ENCODE assay signal across 1 cellular context in the genomic region with DNA sequence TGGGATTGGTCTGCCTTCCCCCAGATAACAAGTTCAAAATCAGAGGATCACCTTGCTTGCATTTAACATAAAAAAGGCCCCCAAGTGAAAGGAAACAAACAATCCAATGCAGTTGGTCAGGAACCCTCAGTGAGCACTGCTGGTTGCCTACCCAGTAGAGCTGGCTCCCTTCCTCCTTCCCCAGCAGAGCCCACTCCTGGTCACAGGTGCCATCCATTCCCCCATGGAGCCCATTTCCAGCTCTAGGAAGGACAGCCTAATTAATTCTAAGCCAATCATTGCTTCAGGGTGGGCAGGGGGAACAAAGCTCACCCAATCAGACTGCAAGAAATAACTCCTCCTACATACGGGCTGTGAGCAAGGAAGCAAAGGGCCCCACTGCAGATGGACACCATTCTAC.
TF ChIP-seq lines count a peak whose summit lies in the region.

No MANE protein-coding gene starts in this region.

TF ChIP-seq in GM23338, 12 proteins besides CTCF, POLR2A, EP300 and RAD21 (continued from another document):
- TF ChIP-seq, protein P1, sequence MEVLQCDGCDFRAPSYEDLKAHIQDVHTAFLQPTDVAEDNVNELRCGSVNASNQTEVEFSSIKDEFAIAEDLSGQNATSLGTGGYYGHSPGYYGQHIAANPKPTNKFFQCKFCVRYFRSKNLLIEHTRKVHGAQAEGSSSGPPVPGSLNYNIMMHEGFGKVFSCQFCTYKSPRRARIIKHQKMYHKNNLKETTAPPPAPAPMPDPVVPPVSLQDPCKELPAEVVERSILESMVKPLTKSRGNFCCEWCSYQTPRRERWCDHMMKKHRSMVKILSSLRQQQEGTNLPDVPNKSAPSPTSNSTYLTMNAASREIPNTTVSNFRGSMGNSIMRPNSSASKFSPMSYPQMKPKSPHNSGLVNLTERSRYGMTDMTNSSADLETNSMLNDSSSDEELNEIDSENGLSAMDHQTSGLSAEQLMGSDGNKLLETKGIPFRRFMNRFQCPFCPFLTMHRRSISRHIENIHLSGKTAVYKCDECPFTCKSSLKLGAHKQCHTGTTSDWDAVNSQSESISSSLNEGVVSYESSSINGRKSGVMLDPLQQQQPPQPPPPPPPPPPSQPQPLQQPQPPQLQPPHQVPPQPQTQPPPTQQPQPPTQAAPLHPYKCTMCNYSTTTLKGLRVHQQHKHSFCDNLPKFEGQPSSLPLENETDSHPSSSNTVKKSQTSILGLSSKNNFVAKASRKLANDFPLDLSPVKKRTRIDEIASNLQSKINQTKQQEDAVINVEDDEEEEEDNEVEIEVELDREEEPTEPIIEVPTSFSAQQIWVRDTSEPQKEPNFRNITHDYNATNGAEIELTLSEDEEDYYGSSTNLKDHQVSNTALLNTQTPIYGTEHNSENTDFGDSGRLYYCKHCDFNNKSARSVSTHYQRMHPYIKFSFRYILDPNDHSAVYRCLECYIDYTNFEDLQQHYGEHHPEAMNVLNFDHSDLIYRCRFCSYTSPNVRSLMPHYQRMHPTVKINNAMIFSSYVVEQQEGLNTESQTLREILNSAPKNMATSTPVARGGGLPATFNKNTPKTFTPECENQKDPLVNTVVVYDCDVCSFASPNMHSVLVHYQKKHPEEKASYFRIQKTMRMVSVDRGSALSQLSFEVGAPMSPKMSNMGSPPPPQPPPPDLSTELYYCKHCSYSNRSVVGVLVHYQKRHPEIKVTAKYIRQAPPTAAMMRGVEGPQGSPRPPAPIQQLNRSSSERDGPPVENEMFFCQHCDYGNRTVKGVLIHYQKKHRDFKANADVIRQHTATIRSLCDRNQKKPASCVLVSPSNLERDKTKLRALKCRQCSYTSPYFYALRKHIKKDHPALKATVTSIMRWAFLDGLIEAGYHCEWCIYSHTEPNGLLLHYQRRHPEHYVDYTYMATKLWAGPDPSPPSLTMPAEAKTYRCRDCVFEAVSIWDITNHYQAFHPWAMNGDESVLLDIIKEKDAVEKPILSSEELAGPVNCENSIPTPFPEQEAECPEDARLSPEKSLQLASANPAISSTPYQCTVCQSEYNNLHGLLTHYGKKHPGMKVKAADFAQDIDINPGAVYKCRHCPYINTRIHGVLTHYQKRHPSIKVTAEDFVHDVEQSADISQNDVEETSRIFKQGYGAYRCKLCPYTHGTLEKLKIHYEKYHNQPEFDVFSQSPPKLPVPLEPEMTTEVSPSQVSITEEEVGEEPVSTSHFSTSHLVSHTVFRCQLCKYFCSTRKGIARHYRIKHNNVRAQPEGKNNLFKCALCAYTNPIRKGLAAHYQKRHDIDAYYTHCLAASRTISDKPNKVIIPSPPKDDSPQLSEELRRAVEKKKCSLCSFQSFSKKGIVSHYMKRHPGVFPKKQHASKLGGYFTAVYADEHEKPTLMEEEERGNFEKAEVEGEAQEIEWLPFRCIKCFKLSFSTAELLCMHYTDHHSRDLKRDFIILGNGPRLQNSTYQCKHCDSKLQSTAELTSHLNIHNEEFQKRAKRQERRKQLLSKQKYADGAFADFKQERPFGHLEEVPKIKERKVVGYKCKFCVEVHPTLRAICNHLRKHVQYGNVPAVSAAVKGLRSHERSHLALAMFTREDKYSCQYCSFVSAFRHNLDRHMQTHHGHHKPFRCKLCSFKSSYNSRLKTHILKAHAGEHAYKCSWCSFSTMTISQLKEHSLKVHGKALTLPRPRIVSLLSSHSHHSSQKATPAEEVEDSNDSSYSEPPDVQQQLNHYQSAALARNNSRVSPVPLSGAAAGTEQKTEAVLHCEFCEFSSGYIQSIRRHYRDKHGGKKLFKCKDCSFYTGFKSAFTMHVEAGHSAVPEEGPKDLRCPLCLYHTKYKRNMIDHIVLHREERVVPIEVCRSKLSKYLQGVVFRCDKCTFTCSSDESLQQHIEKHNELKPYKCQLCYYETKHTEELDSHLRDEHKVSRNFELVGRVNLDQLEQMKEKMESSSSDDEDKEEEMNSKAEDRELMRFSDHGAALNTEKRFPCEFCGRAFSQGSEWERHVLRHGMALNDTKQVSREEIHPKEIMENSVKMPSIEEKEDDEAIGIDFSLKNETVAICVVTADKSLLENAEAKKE (CRISPR knock-in tag; IDR thresholded peaks at IDR 0.05) = no peak
- TF ChIP-seq EZH2phosphoT487 (IDR thresholded peaks at IDR 0.05; ENCODE audit: unreplicated experiment) (no peak), STAT1 (IDR thresholded peaks at IDR 0.05; ENCODE audit: unreplicated experiment) (no peak), ZNF114 (CRISPR knock-in tag; IDR thresholded peaks at IDR 0.05) (no peak), CREB1 (CRISPR knock-in tag; IDR thresholded peaks at IDR 0.05; ENCODE audit: low read depth) (no peak), POLR2AphosphoS5 (IDR thresholded peaks at IDR 0.05; ENCODE audit: low read depth) (no peak), ZNF331 (CRISPR knock-in tag; IDR thresholded peaks at IDR 0.05; ENCODE audit: low read depth) (no peak), EZH2 (IDR thresholded peaks at IDR 0.05; ENCODE audit: low read depth, unreplicated experiment) (no peak), NANOG (IDR thresholded peaks at IDR 0.05; ENCODE audit: borderline replicate concordance) (no peak)
- TF ChIP-seq, protein P2, sequence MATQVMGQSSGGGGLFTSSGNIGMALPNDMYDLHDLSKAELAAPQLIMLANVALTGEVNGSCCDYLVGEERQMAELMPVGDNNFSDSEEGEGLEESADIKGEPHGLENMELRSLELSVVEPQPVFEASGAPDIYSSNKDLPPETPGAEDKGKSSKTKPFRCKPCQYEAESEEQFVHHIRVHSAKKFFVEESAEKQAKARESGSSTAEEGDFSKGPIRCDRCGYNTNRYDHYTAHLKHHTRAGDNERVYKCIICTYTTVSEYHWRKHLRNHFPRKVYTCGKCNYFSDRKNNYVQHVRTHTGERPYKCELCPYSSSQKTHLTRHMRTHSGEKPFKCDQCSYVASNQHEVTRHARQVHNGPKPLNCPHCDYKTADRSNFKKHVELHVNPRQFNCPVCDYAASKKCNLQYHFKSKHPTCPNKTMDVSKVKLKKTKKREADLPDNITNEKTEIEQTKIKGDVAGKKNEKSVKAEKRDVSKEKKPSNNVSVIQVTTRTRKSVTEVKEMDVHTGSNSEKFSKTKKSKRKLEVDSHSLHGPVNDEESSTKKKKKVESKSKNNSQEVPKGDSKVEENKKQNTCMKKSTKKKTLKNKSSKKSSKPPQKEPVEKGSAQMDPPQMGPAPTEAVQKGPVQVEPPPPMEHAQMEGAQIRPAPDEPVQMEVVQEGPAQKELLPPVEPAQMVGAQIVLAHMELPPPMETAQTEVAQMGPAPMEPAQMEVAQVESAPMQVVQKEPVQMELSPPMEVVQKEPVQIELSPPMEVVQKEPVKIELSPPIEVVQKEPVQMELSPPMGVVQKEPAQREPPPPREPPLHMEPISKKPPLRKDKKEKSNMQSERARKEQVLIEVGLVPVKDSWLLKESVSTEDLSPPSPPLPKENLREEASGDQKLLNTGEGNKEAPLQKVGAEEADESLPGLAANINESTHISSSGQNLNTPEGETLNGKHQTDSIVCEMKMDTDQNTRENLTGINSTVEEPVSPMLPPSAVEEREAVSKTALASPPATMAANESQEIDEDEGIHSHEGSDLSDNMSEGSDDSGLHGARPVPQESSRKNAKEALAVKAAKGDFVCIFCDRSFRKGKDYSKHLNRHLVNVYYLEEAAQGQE (IDR thresholded peaks at IDR 0.05; ENCODE audit: unreplicated experiment) = no peak
- TF ChIP-seq, protein P3, sequence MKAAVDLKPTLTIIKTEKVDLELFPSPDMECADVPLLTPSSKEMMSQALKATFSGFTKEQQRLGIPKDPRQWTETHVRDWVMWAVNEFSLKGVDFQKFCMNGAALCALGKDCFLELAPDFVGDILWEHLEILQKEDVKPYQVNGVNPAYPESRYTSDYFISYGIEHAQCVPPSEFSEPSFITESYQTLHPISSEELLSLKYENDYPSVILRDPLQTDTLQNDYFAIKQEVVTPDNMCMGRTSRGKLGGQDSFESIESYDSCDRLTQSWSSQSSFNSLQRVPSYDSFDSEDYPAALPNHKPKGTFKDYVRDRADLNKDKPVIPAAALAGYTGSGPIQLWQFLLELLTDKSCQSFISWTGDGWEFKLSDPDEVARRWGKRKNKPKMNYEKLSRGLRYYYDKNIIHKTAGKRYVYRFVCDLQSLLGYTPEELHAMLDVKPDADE (IDR thresholded peaks at IDR 0.05) = no peak
TF ChIP-seq in GM23338: peak in this region for 0.
